ENCODE assay signal across 8 cellular contexts in the genomic region with DNA sequence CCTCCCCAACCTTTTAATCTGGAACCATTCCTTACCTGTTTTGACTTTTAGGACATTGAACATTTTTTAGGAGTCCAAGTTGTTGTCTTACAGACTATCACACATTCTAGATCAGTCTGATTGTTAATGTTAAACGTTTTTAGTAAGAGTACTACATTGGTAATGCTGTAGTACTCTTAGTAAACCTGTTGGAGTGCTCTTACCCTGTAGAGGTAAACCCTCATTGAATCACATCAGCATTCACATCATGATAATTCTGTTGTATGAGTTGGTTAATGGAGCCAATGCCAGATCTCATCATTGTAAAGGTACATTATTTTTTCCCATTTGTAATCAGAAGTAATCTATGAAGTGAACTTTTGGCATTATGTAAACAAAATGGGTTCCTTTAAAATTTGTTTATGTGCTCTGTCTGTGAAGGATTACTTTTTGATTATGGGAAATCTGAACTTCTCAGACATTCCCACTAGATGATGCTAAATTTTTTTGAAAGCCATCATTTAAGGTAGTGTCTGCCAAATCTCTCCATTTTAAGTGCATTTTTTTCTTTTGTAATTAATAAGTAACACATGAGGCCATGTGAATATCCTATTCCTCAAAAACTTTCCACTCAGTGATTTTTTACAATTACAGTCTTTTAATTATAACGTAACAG. TPM values are rescaled to one million over a fixed set of nuclear protein-coding genes. Genes with fewer than 3 reads are reported as not detected.
DNase-seq lines count a peak whose midpoint lies in the region; ATAC-seq, FAIRE-seq and TF ChIP-seq lines count a peak whose summit lies in the region.

No MANE protein-coding gene starts in this region.

- BruUV-seq in MCF 10A (replicated peaks; lab: Mats Ljungman, UMichigan), result no TSS peak

- no peak overlapping the region for H3K23ac ChIP-seq in mesenchymal stem cell (ENCODE audit: low read length in 2 of 2)

- DNase-seq in AG04449 (ENCODE audit: low read depth, low spot score) (no peak), GM12891 (ENCODE audit: insufficient read length, low spot score) (peak; percentile 15), NCI-H2107 treated with DMSO at 0.1 percent for 48 hours (lab: John Stamatoyannopoulos, UW; ENCODE audit: unreplicated experiment) (peak; percentile 67), MCF 10A (ENCODE audit: unreplicated experiment) (peak; percentile 65), mesenchymal stem cell (peak; percentile 52), NCI-H2196 (lab: John Stamatoyannopoulos, UW; ENCODE audit: unreplicated experiment) (no peak)
- no peak for DNase-seq in stimulated activated CD4-positive, alpha-beta T cell treated with anti-CD3 and anti-CD28 coated beads, Interleukin-2, amount 100 ng/mL, for 48 hours

- H2BK15ac ChIP-seq in mesenchymal stem cell (ENCODE audit: low read depth, poor library complexity, severe bottlenecking), result no peak overlapping the region

- peaks cover 10% of the 10 kb centered on the region for H3K4me1 Mint-ChIP-seq in MCF 10A (ENCODE audit: insufficient read depth, unreplicated experiment)

- no peaks in the 10 kb centered on the region for H3K27me3 Mint-ChIP-seq in MCF 10A (ENCODE audit: insufficient read depth, unreplicated experiment)

- H3K27ac ChIP-seq in mesenchymal stem cell (ENCODE audit: low read length, poor library complexity, severe bottlenecking), result no peak overlapping the region

- no peaks in the 10 kb centered on the region for H3K9me3 Mint-ChIP-seq in MCF 10A (ENCODE audit: unreplicated experiment)

- intact Hi-C loops in MCF 10A (cut with micrococcal nuclease), result loop anchor here (1.0 to 10.0 kb wide), 5 partner anchors 55 to 309 kb away; a partner anchor contains a TSS

- H3K4me2 ChIP-seq in mesenchymal stem cell (ENCODE audit: low read length, poor library complexity, severe bottlenecking), result no peak overlapping the region

- ATAC-seq in HG02840 (IDR thresholded peaks at IDR 0.05; ENCODE audit: low FRiP score, unreplicated experiment), result peak; percentile 65

- no peak overlapping the region for H3K18ac ChIP-seq in mesenchymal stem cell (ENCODE audit: low read depth in 1 of 2, low read length in 2 of 2)

- peak; percentile 42 for TF ChIP-seq CTCF in AG04449 (IDR thresholded peaks at IDR 0.05; ENCODE audit: insufficient read depth, low read length, missing control alignments)
- TF ChIP-seq CTCF in MCF 10A (IDR thresholded peaks at IDR 0.05; ENCODE audit: unreplicated experiment), result peak; percentile 66

- CTCF ChIA-PET in AG04449 (lab: Yijun Ruan, JAX), result interaction anchor here (1.2 to 1.4 kb wide), 2 partner anchors 205 to 237 kb away, joined by 4 to 5 read pairs; no protein-coding TSS in a partner anchor
- CTCF ChIA-PET in MCF 10A (lab: Yijun Ruan, JAX), result interaction anchor here (1.4 kb wide), 1 partner anchor 12 kb away, joined by 3 read pairs; no protein-coding TSS in a partner anchor

- no peak overlapping the region for H4K8ac ChIP-seq in mesenchymal stem cell (ENCODE audit: low read length)

- no peaks in the 10 kb centered on the region for H3K79me1 ChIP-seq in mesenchymal stem cell (replicated peaks; ENCODE audit: low read length, poor library complexity, severe bottlenecking)

- 98% methylated on average over 1 of the region's 2 CpGs for WGBS in mesenchymal stem cell

- peaks cover 0 to 18% of the 10 kb centered on the region in 2 experiments for H3K36me3 ChIP-seq in mesenchymal stem cell (ENCODE audit: control insufficient read depth in 1 of 2, insufficient read depth in 2 of 2, low read depth in 1 of 2, low read length in 2 of 2)

- H4K91ac ChIP-seq in mesenchymal stem cell (ENCODE audit: low read length), result no peak overlapping the region

- no peak overlapping the region for H2BK5ac ChIP-seq in mesenchymal stem cell (ENCODE audit: low read depth, low read length, poor library complexity, severe bottlenecking)

- FAIRE-seq in GM12891 (lab: Jason Lieb, UNC), result peak; percentile 93

- H3K9ac ChIP-seq in mesenchymal stem cell (ENCODE audit: low read length), result no peak overlapping the region

- POLR2A ChIA-PET in AG04449 (lab: Yijun Ruan, JAX) (no interaction called here), MCF 10A (lab: Yijun Ruan, JAX) (interaction anchor here (2.1 kb wide), 1 partner anchor 142 kb away, joined by 8 read pairs; a partner anchor contains a TSS)

- peaks cover 28% of the 10 kb centered on the region for H3K36me3 Mint-ChIP-seq in MCF 10A (ENCODE audit: insufficient read depth, unreplicated experiment)

- H3K4me3 Mint-ChIP-seq in MCF 10A (ENCODE audit: unreplicated experiment), result no peak overlapping the region

- no peak overlapping the region for H2AK5ac ChIP-seq in mesenchymal stem cell (ENCODE audit: low read length, severe bottlenecking)

- H3K27me3 ChIP-seq in mesenchymal stem cell (ENCODE audit: control insufficient read depth in 1 of 2, insufficient read depth in 1 of 2, low read length in 2 of 2), result no peaks in the 10 kb centered on the region

- H3K4me1 ChIP-seq in mesenchymal stem cell (ENCODE audit: control insufficient read depth, insufficient read depth, low read depth, low read length), result no peaks in the 10 kb centered on the region

- H2AFZ ChIP-seq in mesenchymal stem cell (ENCODE audit: low read depth, low read length), result no peak overlapping the region

- TF ChIP-seq POLR2A in GM12891 (IDR thresholded peaks at IDR 0.05; ENCODE audit: low read depth, low read length), result no peak

- no peaks in the 10 kb centered on the region for H3K9me3 ChIP-seq in mesenchymal stem cell (ENCODE audit: control insufficient read depth, low read length)

- no peak overlapping the region for H3K4ac ChIP-seq in mesenchymal stem cell (ENCODE audit: low read depth in 1 of 2, low read length in 2 of 2)

- no peak overlapping the region for H3K14ac ChIP-seq in mesenchymal stem cell (ENCODE audit: low read length in 2 of 2)

- H3K4me3 ChIP-seq in AG04449 (ENCODE audit: low read depth, low read length) (no peak overlapping the region), mesenchymal stem cell (ENCODE audit: insufficient read depth in 1 of 2, low read depth in 1 of 2, low read length in 2 of 2) (no peak overlapping the region)

- peak overlapping the region; percentile 7 for H3K27ac Mint-ChIP-seq in MCF 10A (ENCODE audit: low read depth, unreplicated experiment)

- H2BK12ac ChIP-seq in mesenchymal stem cell (ENCODE audit: low read length in 2 of 2), result no peak overlapping the region

- no peak overlapping the region for H2BK120ac ChIP-seq in mesenchymal stem cell (ENCODE audit: low read depth, low read length)

TF ChIP-seq in GM12891, 5 proteins besides CTCF, POLR2A, EP300 and RAD21:
- no peak for TF ChIP-seq POLR2AphosphoS5 (IDR thresholded peaks at IDR 0.05; ENCODE audit: low read depth, low read length)
- no peak for TF ChIP-seq PAX5 (IDR thresholded peaks at IDR 0.05; ENCODE audit: insufficient read depth, low read length, severe bottlenecking)
- no peak for TF ChIP-seq POU2F2 (IDR thresholded peaks at IDR 0.05; ENCODE audit: low read depth, low read length)
- TF ChIP-seq TAF1 (IDR thresholded peaks at IDR 0.05; ENCODE audit: low read depth, low read length), result no peak
- no peak for TF ChIP-seq SPI1 (IDR thresholded peaks at IDR 0.05; ENCODE audit: low read depth, low read length)

RNA-seq across cellular contexts. Expression of a gene that starts 55.2 kb away (rescaled TPM):
- polyA plus RNA-seq in GM12891 (2012; ENCODE audit: low read depth, missing spikeins), result 6.5 TPM
- 20.1 and 21.4 TPM in 2 replicates for total RNA-seq in MCF 10A (2022)
- 5.5 TPM for polyA plus RNA-seq in mesenchymal stem cell (2013, experiment 1 of 2)
- polyA plus RNA-seq in mesenchymal stem cell (2013, experiment 2 of 2), result 6.1 TPM

Comparison
In these comparisons a context has a peak if more than half of its experiments do, and no peak if none do; other contexts are left out.
1. DNase-seq: peak in GM12891 (single experiment), NCI-H2107 treated with DMSO at 0.1 percent for 48 hours (single experiment), MCF 10A (single experiment) and mesenchymal stem cell (single experiment); none in AG04449 (single experiment), stimulated activated CD4-positive, alpha-beta T cell treated with anti-CD3 and anti-CD28 coated beads, Interleukin-2, amount 100 ng/mL, for 48 hours (0 of 2) and NCI-H2196 (single experiment).